ENCODE assay signal across 29 cellular contexts in genomic region chr9:135001526-135001925, GRCh38.
DNase-seq lines count a peak whose midpoint lies in the region; ATAC-seq, FAIRE-seq and TF ChIP-seq lines count a peak whose summit lies in the region.
"Had no signal": no experiment of that assay in that cellular context is flagged by ENCODE, and none has a peak within 500 bp of the region (broad histone marks: within the 10 kb centered on the region; RNA-seq: fewer than 3 reads in every experiment).

No MANE protein-coding gene starts in this region.

- H3K36me3 ChIP-seq in right atrium auricular region, result no peaks in the 10 kb centered on the region
- no peaks in the 10 kb centered on the region for H3K36me3 ChIP-seq in kidney (ENCODE audit: control insufficient read depth in 1 of 2, insufficient read depth in 2 of 2, low read length in 2 of 2)
- H3K36me3 ChIP-seq in upper lobe of right lung, result no peaks in the 10 kb centered on the region
- H3K36me3 ChIP-seq: BE2C, BLaER1 had no signal

- no peak overlapping the region for H3K9ac ChIP-seq in kidney (ENCODE audit: low read length in 2 of 2)
- H3K9ac ChIP-seq: BLaER1 had no signal

- no peak for FAIRE-seq in kidney (lab: Jason Lieb, UNC)
- FAIRE-seq: A204.1, GM12878, GM12892, GM18507 had no signal

- H3K36me3 Mint-ChIP-seq in stimulated activated naive B cell treated with anti-CD40 and anti-IgM and Interleukin-4, amounts not matched to agents 10 μg/mL and 1 μg/mL and 100 μg/mL, for 72 hours, result peaks cover 0 to 2% of the 10 kb centered on the region in 2 donors
- H3K36me3 Mint-ChIP-seq: CD14-positive monocyte; CD4-positive, alpha-beta memory T cell; CD4-positive, CD25-positive, alpha-beta regulatory T cell; CD8-positive, alpha-beta memory T cell had no signal

- H3K27ac ChIP-seq in right atrium auricular region (no peak overlapping the region), kidney (ENCODE audit: low read depth in 2 of 2, low read length in 2 of 2) (no peak overlapping the region), upper lobe of right lung (no peak overlapping the region)
- H3K27ac ChIP-seq: BLaER1 had no signal

- DNase-seq in cardiac septum (ENCODE audit: low spot score) (peak; percentile 71), right atrium auricular region (ENCODE audit: low spot score) (no peak), kidney (peak; percentile 56), posterior vena cava (ENCODE audit: low spot score) (peak; percentile 17), upper lobe of right lung (peak; percentile 29), RPMI8226 (no peak)
- DNase-seq in stimulated activated naive B cell treated with anti-CD40 and anti-IgM and Interleukin-4, amounts not matched to agents 10 μg/mL and 1 μg/mL and 100 μg/mL, for 72 hours, result no peak
- DNase-seq: 8988T; ACHN; BE2C; C1 segment of cervical spinal cord; CD4-positive, alpha-beta memory T cell; CD4-positive, CD25-positive, alpha-beta regulatory T cell; CD8-positive, alpha-beta memory T cell; COR-L47; DMS 273 treated with DMSO at 0.1 percent for 48 hours; DMS153; DMS53; DMS79; DND-41; EL; GDM1 had no signal

- no peak overlapping the region for H3K27ac Mint-ChIP-seq in stimulated activated naive B cell treated with anti-CD40 and anti-IgM and Interleukin-4, amounts not matched to agents 10 μg/mL and 1 μg/mL and 100 μg/mL, for 72 hours
- H3K27ac Mint-ChIP-seq: CD14-positive monocyte; CD4-positive, alpha-beta memory T cell; CD4-positive, CD25-positive, alpha-beta regulatory T cell; CD8-positive, alpha-beta memory T cell had no signal

- H3K4me1 Mint-ChIP-seq in stimulated activated naive B cell treated with anti-CD40 and anti-IgM and Interleukin-4, amounts not matched to agents 10 μg/mL and 1 μg/mL and 100 μg/mL, for 72 hours, result no peaks in the 10 kb centered on the region
- H3K4me1 Mint-ChIP-seq: CD4-positive, alpha-beta memory T cell; CD4-positive, CD25-positive, alpha-beta regulatory T cell; CD8-positive, alpha-beta memory T cell had no signal

- H3K4me3 ChIP-seq in right atrium auricular region (no peak overlapping the region), kidney (ENCODE audit: low read length in 2 of 2) (no peak overlapping the region), upper lobe of right lung (no peak overlapping the region)
- H3K4me3 ChIP-seq: BLaER1, GM12878 had no signal

- TF ChIP-seq CTCF in right atrium auricular region (IDR thresholded peaks at IDR 0.05), result no peak
- no peak for TF ChIP-seq CTCF in kidney (IDR thresholded peaks at IDR 0.05; ENCODE audit: borderline replicate concordance, extremely low read depth, insufficient read depth)
- TF ChIP-seq CTCF in upper lobe of right lung (IDR thresholded peaks at IDR 0.05), result no peak

- peaks cover 25 to 49% of the 10 kb centered on the region in 2 donors for H3K27me3 Mint-ChIP-seq in stimulated activated naive B cell treated with anti-CD40 and anti-IgM and Interleukin-4, amounts not matched to agents 10 μg/mL and 1 μg/mL and 100 μg/mL, for 72 hours
- H3K27me3 Mint-ChIP-seq: CD4-positive, CD25-positive, alpha-beta regulatory T cell had no signal

- H3K4me3 Mint-ChIP-seq in stimulated activated naive B cell treated with anti-CD40 and anti-IgM and Interleukin-4, amounts not matched to agents 10 μg/mL and 1 μg/mL and 100 μg/mL, for 72 hours, result no peak overlapping the region
- H3K4me3 Mint-ChIP-seq: CD4-positive, alpha-beta memory T cell; CD4-positive, CD25-positive, alpha-beta regulatory T cell; CD8-positive, alpha-beta memory T cell had no signal

- H3K9me3 ChIP-seq in right atrium auricular region (peaks cover 0 to 13% of the 10 kb centered on the region in 2 donors), kidney (ENCODE audit: control insufficient read depth in 1 of 2, low read length in 2 of 2) (peaks cover 0 to 9% of the 10 kb centered on the region in 2 donors), upper lobe of right lung (no peaks in the 10 kb centered on the region)

- intact Hi-C loops in cardiac septum (cut with DNase I) (no loop called here), kidney (cut with DNase I) (no loop called here), posterior vena cava (cut with DNase I) (no loop called here), upper lobe of right lung (cut with DNase I) (no loop called here)

- no peaks in the 10 kb centered on the region for H3K27me3 ChIP-seq in right atrium auricular region
- H3K27me3 ChIP-seq in upper lobe of right lung, result no peaks in the 10 kb centered on the region
- H3K27me3 ChIP-seq: BE2C, BLaER1 had no signal

- no peaks in the 10 kb centered on the region for H3K4me1 ChIP-seq in right atrium auricular region
- no peaks in the 10 kb centered on the region for H3K4me1 ChIP-seq in kidney (ENCODE audit: control insufficient read depth in 1 of 2, insufficient read depth in 1 of 2, low read depth in 1 of 2, low read length in 2 of 2)
- no peaks in the 10 kb centered on the region for H3K4me1 ChIP-seq in upper lobe of right lung
- H3K4me1 ChIP-seq: BE2C had no signal

- ATAC-seq in upper lobe of right lung (no peak), HG02678 (IDR thresholded peaks at IDR 0.05; ENCODE audit: unreplicated experiment) (no peak)
- no peak for ATAC-seq in stimulated activated naive B cell treated with anti-CD40 and anti-IgM and Interleukin-4, amounts not matched to agents 10 μg/mL and 1 μg/mL and 100 μg/mL, for 72 hours (replicated peaks)
- ATAC-seq: GM12878 had no signal

- H3K9me3 Mint-ChIP-seq in stimulated activated naive B cell treated with anti-CD40 and anti-IgM and Interleukin-4, amounts not matched to agents 10 μg/mL and 1 μg/mL and 100 μg/mL, for 72 hours, result peaks cover 11 to 25% of the 10 kb centered on the region in 2 donors

Comparison
In these comparisons a context has a peak if more than half of its experiments do, and no peak if none do; other contexts are left out.
1. DNase-seq: peak in cardiac septum (single experiment), kidney (single experiment), posterior vena cava (single experiment) and upper lobe of right lung (single experiment); none in right atrium auricular region (single experiment), stimulated activated naive B cell treated with anti-CD40 and anti-IgM and Interleukin-4, amounts not matched to agents 10 μg/mL and 1 μg/mL and 100 μg/mL, for 72 hours (single experiment) and RPMI8226 (single experiment).